In genomic region chr17:57889892-57890856, GRCh38 we compare ENCODE assay signal across 8 cellular contexts. TPM values are rescaled to one million over a fixed set of nuclear protein-coding genes. Genes with fewer than 3 reads are reported as not detected.
A peak's percentile ranks its signal among the peaks of the same experiment; 100 is the strongest.
DNase-seq lines count a peak whose midpoint lies in the region; ATAC-seq, FAIRE-seq and TF ChIP-seq lines count a peak whose summit lies in the region.

No MANE protein-coding gene starts in this region.

- WGBS in testis, 2 donors, result 54 to 58% methylated on average over 7 to 11 of the region's 11 CpGs

- H3K4me3 ChIP-seq in bronchial epithelial cell (ENCODE audit: low read depth, low read length) (no peak overlapping the region), testis (no peak overlapping the region)

- H3K27me3 ChIP-seq in bronchial epithelial cell (ENCODE audit: control insufficient read depth, insufficient read depth, low read length), result no peaks in the 10 kb centered on the region
- no peaks in the 10 kb centered on the region for H3K27me3 ChIP-seq in testis

- H3K36me3 ChIP-seq in bronchial epithelial cell (ENCODE audit: control insufficient read depth, insufficient read depth, low read length) (peaks cover under 1% of the 10 kb centered on the region), testis (ENCODE audit: low read depth, missing control alignments) (no peaks in the 10 kb centered on the region)

- TF ChIP-seq POLR2A in testis (IDR thresholded peaks at IDR 0.05), result no peak

- H3K9me3 ChIP-seq in testis, result no peaks in the 10 kb centered on the region

- DNase-seq in HPDE6-E6E7 (ENCODE audit: extremely low spot score) (peak; percentile 66), bronchial epithelial cell (ENCODE audit: low read depth) (peak; percentile 61), kidney tubule cell (ENCODE audit: low spot score) (peak; percentile 94), testis (peak; percentile 63), NCI-H1436 (lab: John Stamatoyannopoulos, UW) (no peak), NCI-H526 treated with DMSO at 0.1 percent for 48 hours (lab: John Stamatoyannopoulos, UW) (no peak), SKM-1 (lab: John Stamatoyannopoulos, UW; ENCODE audit: unreplicated experiment) (no peak)

- TF ChIP-seq CTCF in bronchial epithelial cell (IDR thresholded peaks at IDR 0.05; ENCODE audit: insufficient read depth, low read length, severe bottlenecking), result no peak
- TF ChIP-seq CTCF in testis (IDR thresholded peaks at IDR 0.05), result no peak

- no peak for FAIRE-seq in bronchial epithelial cell (lab: Jason Lieb, UNC)

- intact Hi-C loops in testis (cut with DNase I; ENCODE audit: low total_unique reads), result loop anchor here (10.0 kb wide), 1 partner anchor 65 kb away; the partner anchor contains the start of gene CUEDC1

- peaks cover 35% of the 10 kb centered on the region for H3K4me1 ChIP-seq in testis

- no peak overlapping the region for H3K27ac ChIP-seq in testis

- ATAC-seq in GM18502 (IDR thresholded peaks at IDR 0.05; ENCODE audit: poor library complexity, unreplicated experiment), result no peak

RNA-seq across cellular contexts. Expression of gene MRPS23, which starts 40.3 kb away (rescaled TPM):
- total RNA-seq in bronchial epithelial cell (40.5 and 49.7 TPM in 2 replicates), testis (10 to 100 TPM; 14.1 to 25.1 TPM)
- 57.4 TPM for polyA plus RNA-seq in testis (ENCODE audit: insufficient read depth, low read depth, low replicate concordance)

Comparison
In these comparisons a context has a peak if more than half of its experiments do, and no peak if none do; other contexts are left out.
1. DNase-seq: peak in HPDE6-E6E7 (single experiment), bronchial epithelial cell (single experiment), kidney tubule cell (single experiment) and testis (single experiment); none in NCI-H1436 (single experiment), NCI-H526 treated with DMSO at 0.1 percent for 48 hours (single experiment) and SKM-1 (single experiment).